In the genomic region with DNA sequence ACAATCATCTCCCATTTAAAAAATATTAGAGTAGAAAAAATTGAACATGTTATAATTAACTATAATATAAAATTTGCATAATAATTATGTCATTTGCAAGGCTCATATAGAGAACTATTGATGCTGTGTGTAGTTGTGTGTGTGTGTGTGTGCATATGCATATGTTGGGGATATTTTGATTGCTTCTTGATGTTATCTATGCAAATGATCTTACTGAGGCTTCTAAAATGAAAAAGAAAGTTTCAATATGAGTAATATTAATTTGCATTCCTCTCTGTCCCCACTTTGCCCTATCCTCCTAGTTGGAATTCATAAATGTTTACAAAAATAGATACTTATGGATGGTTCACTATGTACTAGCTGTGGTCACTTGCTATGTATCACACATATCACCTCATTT, we compare ENCODE assay signal across 20 cellular contexts.
DNase-seq lines count a peak whose midpoint lies in the region; ATAC-seq and TF ChIP-seq lines count a peak whose summit lies in the region.
"Had no signal": no experiment of that assay in that cellular context is flagged by ENCODE, and none has a peak within 500 bp of the region (broad histone marks: within the 10 kb centered on the region; RNA-seq: fewer than 3 reads in every experiment).

No MANE protein-coding gene starts in this region.

- H3K36me3 Mint-ChIP-seq in activated T-helper 2 cell treated with anti-CD3 and anti-CD28 coated beads, Interferon-gamma antibody, Interleukin-2, Interleukin-4, amounts not matched to agents 10 μg/mL and 5 μg/mL and 100 μg/mL, durations not matched to agents 14 hours and 24 hours and 36 hours (ENCODE audit: low read depth): no peaks in the 10 kb centered on the region
- no peaks in the 10 kb centered on the region for H3K36me3 Mint-ChIP-seq in nephron progenitor cell (ENCODE audit: low read depth)
- H3K36me3 Mint-ChIP-seq: CD8-positive, alpha-beta memory T cell had no signal

- ATAC-seq in GM18868 (IDR thresholded peaks at IDR 0.05; ENCODE audit: unreplicated experiment): peak; percentile 54
- peak; percentile 36 for ATAC-seq in HG02885 (IDR thresholded peaks at IDR 0.05; ENCODE audit: poor library complexity, unreplicated experiment)
- no peak for ATAC-seq in GM21447 (IDR thresholded peaks at IDR 0.05; ENCODE audit: unreplicated experiment)
- ATAC-seq: PC-3, SK-N-SH treated with all-trans-retinoic acid at 6 μM for 48 hours had no signal

- no peak overlapping the region for H3K27ac Mint-ChIP-seq in activated T-helper 2 cell treated with anti-CD3 and anti-CD28 coated beads, Interferon-gamma antibody, Interleukin-2, Interleukin-4, amounts not matched to agents 10 μg/mL and 5 μg/mL and 100 μg/mL, durations not matched to agents 14 hours and 24 hours and 36 hours
- H3K27ac Mint-ChIP-seq in nephron progenitor cell: no peak overlapping the region
- H3K27ac Mint-ChIP-seq: CD8-positive, alpha-beta memory T cell had no signal

- TF ChIP-seq CTCF in nephron progenitor cell (IDR thresholded peaks at IDR 0.05): no peak

- H3K9me3 Mint-ChIP-seq in activated T-helper 2 cell treated with anti-CD3 and anti-CD28 coated beads, Interferon-gamma antibody, Interleukin-2, Interleukin-4, amounts not matched to agents 10 μg/mL and 5 μg/mL and 100 μg/mL, durations not matched to agents 14 hours and 24 hours and 36 hours: no peaks in the 10 kb centered on the region
- H3K9me3 Mint-ChIP-seq in nephron progenitor cell: no peaks in the 10 kb centered on the region
- H3K9me3 Mint-ChIP-seq: CD8-positive, alpha-beta memory T cell had no signal

- no peaks in the 10 kb centered on the region for H3K4me1 Mint-ChIP-seq in activated T-helper 2 cell treated with anti-CD3 and anti-CD28 coated beads, Interferon-gamma antibody, Interleukin-2, Interleukin-4, amounts not matched to agents 10 μg/mL and 5 μg/mL and 100 μg/mL, durations not matched to agents 14 hours and 24 hours and 36 hours (ENCODE audit: low read depth)
- no peaks in the 10 kb centered on the region for H3K4me1 Mint-ChIP-seq in nephron progenitor cell
- H3K4me1 Mint-ChIP-seq: CD8-positive, alpha-beta memory T cell had no signal

- DNase-seq in NAMALWA (ENCODE audit: low spot score) (peak; percentile 13), SW480 (ENCODE audit: low spot score) (no peak), nephron progenitor cell (no peak)
- no peak for DNase-seq in activated T-helper 2 cell treated with anti-CD3 and anti-CD28 coated beads, Interferon-gamma antibody, Interleukin-2, Interleukin-4, amounts not matched to agents 10 μg/mL and 5 μg/mL and 100 μg/mL, durations not matched to agents 14 hours and 24 hours and 36 hours (ENCODE audit: low spot score)
- DNase-seq: ACHN; C1 segment of cervical spinal cord; CD8-positive, alpha-beta memory T cell; NCI-H1105 treated with DMSO at 0.1 percent for 48 hours; NCI-H1694; NCI-H2081 treated with DMSO at 0.1 percent for 48 hours; NCI-H774; PC-3; RPMI8226; SIG-M5; T-helper 1 cell; T-helper 9 cell had no signal

- H3K4me3 Mint-ChIP-seq in activated T-helper 2 cell treated with anti-CD3 and anti-CD28 coated beads, Interferon-gamma antibody, Interleukin-2, Interleukin-4, amounts not matched to agents 10 μg/mL and 5 μg/mL and 100 μg/mL, durations not matched to agents 14 hours and 24 hours and 36 hours (ENCODE audit: low read depth): no peak overlapping the region
- no peak overlapping the region for H3K4me3 Mint-ChIP-seq in nephron progenitor cell
- H3K4me3 Mint-ChIP-seq: CD8-positive, alpha-beta memory T cell had no signal

- no peaks in the 10 kb centered on the region for H3K27me3 Mint-ChIP-seq in activated T-helper 2 cell treated with anti-CD3 and anti-CD28 coated beads, Interferon-gamma antibody, Interleukin-2, Interleukin-4, amounts not matched to agents 10 μg/mL and 5 μg/mL and 100 μg/mL, durations not matched to agents 14 hours and 24 hours and 36 hours (ENCODE audit: low read depth)
- no peaks in the 10 kb centered on the region for H3K27me3 Mint-ChIP-seq in nephron progenitor cell (ENCODE audit: low read depth, poor library complexity)
- H3K27me3 Mint-ChIP-seq: CD8-positive, alpha-beta memory T cell had no signal

- intact Hi-C loops in activated T-helper 2 cell treated with anti-CD3 and anti-CD28 coated beads, Interferon-gamma antibody, Interleukin-2, Interleukin-4, amounts not matched to agents 10 μg/mL and 5 μg/mL and 100 μg/mL, durations not matched to agents 14 hours and 24 hours and 36 hours (cut with micrococcal nuclease): no loop called here
